2 cellular contexts compared by ENCODE assay signal in the genomic region with DNA sequence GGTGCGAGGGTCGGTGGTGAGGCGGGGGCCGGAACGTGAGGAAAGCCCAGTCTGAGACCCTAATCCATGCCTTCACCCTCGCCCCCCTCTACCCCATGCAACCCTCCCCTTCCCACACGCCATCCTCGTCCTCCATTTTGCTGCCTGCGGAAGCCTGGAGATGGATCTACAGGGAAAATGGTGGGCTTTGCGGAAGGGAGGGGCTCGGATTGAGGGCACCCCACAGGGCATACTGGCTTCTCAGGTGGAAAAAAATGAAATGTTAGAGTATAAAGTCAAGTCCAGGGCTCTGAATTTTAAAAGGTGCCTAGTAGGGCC.
TF ChIP-seq lines count a peak whose summit lies in the region.

No MANE protein-coding gene starts in this region.

TF ChIP-seq in liver, 16 proteins besides CTCF, POLR2A, EP300 and RAD21 (continued from another document):
- TF ChIP-seq, protein P1, sequence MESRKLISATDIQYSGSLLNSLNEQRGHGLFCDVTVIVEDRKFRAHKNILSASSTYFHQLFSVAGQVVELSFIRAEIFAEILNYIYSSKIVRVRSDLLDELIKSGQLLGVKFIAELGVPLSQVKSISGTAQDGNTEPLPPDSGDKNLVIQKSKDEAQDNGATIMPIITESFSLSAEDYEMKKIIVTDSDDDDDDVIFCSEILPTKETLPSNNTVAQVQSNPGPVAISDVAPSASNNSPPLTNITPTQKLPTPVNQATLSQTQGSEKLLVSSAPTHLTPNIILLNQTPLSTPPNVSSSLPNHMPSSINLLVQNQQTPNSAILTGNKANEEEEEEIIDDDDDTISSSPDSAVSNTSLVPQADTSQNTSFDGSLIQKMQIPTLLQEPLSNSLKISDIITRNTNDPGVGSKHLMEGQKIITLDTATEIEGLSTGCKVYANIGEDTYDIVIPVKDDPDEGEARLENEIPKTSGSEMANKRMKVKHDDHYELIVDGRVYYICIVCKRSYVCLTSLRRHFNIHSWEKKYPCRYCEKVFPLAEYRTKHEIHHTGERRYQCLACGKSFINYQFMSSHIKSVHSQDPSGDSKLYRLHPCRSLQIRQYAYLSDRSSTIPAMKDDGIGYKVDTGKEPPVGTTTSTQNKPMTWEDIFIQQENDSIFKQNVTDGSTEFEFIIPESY (IDR thresholded peaks at IDR 0.05): no peak
- TF ChIP-seq, protein P2, sequence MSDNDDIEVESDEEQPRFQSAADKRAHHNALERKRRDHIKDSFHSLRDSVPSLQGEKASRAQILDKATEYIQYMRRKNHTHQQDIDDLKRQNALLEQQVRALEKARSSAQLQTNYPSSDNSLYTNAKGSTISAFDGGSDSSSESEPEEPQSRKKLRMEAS (IDR thresholded peaks at IDR 0.05): no peak

TF ChIP-seq in SK-N-SH treated with all-trans-retinoic acid at 6 μM for 48 hours, 23 proteins besides CTCF, POLR2A, EP300 and RAD21:
- TF ChIP-seq, protein P3, sequence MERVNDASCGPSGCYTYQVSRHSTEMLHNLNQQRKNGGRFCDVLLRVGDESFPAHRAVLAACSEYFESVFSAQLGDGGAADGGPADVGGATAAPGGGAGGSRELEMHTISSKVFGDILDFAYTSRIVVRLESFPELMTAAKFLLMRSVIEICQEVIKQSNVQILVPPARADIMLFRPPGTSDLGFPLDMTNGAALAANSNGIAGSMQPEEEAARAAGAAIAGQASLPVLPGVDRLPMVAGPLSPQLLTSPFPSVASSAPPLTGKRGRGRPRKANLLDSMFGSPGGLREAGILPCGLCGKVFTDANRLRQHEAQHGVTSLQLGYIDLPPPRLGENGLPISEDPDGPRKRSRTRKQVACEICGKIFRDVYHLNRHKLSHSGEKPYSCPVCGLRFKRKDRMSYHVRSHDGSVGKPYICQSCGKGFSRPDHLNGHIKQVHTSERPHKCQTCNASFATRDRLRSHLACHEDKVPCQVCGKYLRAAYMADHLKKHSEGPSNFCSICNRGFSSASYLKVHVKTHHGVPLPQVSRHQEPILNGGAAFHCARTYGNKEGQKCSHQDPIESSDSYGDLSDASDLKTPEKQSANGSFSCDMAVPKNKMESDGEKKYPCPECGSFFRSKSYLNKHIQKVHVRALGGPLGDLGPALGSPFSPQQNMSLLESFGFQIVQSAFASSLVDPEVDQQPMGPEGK (CRISPR knock-in tag; IDR thresholded peaks at IDR 0.05; ENCODE audit: borderline replicate concordance): no peak
- no peak for TF ChIP-seq ARNTL (CRISPR knock-in tag; IDR thresholded peaks at IDR 0.05; ENCODE audit: borderline replicate concordance, low read depth)
- TF ChIP-seq, protein P4, sequence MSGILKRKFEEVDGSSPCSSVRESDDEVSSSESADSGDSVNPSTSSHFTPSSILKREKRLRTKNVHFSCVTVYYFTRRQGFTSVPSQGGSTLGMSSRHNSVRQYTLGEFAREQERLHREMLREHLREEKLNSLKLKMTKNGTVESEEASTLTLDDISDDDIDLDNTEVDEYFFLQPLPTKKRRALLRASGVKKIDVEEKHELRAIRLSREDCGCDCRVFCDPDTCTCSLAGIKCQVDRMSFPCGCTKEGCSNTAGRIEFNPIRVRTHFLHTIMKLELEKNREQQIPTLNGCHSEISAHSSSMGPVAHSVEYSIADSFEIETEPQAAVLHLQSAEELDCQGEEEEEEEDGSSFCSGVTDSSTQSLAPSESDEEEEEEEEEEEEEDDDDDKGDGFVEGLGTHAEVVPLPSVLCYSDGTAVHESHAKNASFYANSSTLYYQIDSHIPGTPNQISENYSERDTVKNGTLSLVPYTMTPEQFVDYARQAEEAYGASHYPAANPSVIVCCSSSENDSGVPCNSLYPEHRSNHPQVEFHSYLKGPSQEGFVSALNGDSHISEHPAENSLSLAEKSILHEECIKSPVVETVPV (CRISPR knock-in tag; IDR thresholded peaks at IDR 0.05): no peak
